In the genomic region with DNA sequence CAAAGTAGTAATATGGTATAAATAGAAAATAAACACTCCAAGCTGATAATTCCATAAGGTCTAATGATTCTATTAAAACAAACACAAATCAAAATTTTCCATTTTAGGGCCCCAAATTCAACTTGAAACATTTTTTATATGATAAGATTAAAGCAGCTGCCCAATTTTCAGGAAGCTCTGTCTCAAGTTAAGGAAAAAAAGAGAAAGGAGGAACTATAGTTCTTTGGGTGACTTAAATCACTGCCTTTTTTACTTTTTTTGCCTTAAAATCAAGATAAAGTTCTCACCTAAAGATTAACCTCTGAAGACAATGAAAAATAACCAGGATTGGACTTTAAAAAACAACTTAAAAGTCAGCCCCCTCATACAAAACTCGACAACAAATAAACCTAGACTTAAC, we compare ENCODE assay signal across 1 cellular context.
TF ChIP-seq lines count a peak whose summit lies in the region.

No MANE protein-coding gene starts in this region.

TF ChIP-seq in HCT116, 20 proteins besides CTCF, POLR2A, EP300 and RAD21 (continued from another document):
- TF ChIP-seq, protein P1, sequence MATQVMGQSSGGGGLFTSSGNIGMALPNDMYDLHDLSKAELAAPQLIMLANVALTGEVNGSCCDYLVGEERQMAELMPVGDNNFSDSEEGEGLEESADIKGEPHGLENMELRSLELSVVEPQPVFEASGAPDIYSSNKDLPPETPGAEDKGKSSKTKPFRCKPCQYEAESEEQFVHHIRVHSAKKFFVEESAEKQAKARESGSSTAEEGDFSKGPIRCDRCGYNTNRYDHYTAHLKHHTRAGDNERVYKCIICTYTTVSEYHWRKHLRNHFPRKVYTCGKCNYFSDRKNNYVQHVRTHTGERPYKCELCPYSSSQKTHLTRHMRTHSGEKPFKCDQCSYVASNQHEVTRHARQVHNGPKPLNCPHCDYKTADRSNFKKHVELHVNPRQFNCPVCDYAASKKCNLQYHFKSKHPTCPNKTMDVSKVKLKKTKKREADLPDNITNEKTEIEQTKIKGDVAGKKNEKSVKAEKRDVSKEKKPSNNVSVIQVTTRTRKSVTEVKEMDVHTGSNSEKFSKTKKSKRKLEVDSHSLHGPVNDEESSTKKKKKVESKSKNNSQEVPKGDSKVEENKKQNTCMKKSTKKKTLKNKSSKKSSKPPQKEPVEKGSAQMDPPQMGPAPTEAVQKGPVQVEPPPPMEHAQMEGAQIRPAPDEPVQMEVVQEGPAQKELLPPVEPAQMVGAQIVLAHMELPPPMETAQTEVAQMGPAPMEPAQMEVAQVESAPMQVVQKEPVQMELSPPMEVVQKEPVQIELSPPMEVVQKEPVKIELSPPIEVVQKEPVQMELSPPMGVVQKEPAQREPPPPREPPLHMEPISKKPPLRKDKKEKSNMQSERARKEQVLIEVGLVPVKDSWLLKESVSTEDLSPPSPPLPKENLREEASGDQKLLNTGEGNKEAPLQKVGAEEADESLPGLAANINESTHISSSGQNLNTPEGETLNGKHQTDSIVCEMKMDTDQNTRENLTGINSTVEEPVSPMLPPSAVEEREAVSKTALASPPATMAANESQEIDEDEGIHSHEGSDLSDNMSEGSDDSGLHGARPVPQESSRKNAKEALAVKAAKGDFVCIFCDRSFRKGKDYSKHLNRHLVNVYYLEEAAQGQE (IDR thresholded peaks at IDR 0.05; ENCODE audit: low read depth) = no peak
TF ChIP-seq in HCT116: peak in this region for 1.
